Comparison of ENCODE assay signal across 8 cellular contexts in genomic region chr6:36979343-36979742, GRCh38. TPM values are rescaled to one million over a fixed set of nuclear protein-coding genes. Genes with fewer than 3 reads are reported as not detected.
DNase-seq lines count a peak whose midpoint lies in the region; ATAC-seq and TF ChIP-seq lines count a peak whose summit lies in the region.

No MANE protein-coding gene starts in this region.

- POLR2A ChIA-PET in activated CD4-positive, alpha-beta T cell treated with anti-CD3 and anti-CD28 coated beads, Interleukin-2, amount 10 ng/mL, durations not matched to agents 7 days and 5 days (lab: Charles Lee): no interaction called here

- H3K36me3 Mint-ChIP-seq in H9 (ENCODE audit: insufficient read depth in 1 of 3, low read depth in 3 of 3): peaks cover 41 to 57% (median 51%) of the 10 kb centered on the region in 3 experiments; a peak in 6 of 7 replicates
- H3K36me3 Mint-ChIP-seq in activated CD4-positive, alpha-beta T cell treated with anti-CD3 and anti-CD28 coated beads, Interleukin-2, amount 10 ng/mL, durations not matched to agents 7 days and 5 days (ENCODE audit: low read depth): peaks cover 54% of the 10 kb centered on the region

- H3K4ac ChIP-seq in H9 (ENCODE audit: low read depth, low read length): no peak overlapping the region

- no peak overlapping the region for H2AFZ ChIP-seq in H9 (ENCODE audit: low read length)

- peaks cover 12% of the 10 kb centered on the region; the same call in 1 of the 2 replicates for H3K4me1 ChIP-seq in H9 (ENCODE audit: insufficient read depth, low read length)

- H3K4me3 Mint-ChIP-seq in H9: no peak overlapping the region
- no peak overlapping the region for H3K4me3 Mint-ChIP-seq in activated CD4-positive, alpha-beta T cell treated with anti-CD3 and anti-CD28 coated beads, Interleukin-2, amount 10 ng/mL, durations not matched to agents 7 days and 5 days

- no peaks in the 10 kb centered on the region for H3K27me3 ChIP-seq in H9 (ENCODE audit: insufficient read depth, low read length)

- H3K9me3 ChIP-seq in H9 (ENCODE audit: control insufficient read depth, low read depth, low read length): no peaks in the 10 kb centered on the region

- TF ChIP-seq CTCF in AG09319 (IDR thresholded peaks at IDR 0.05; ENCODE audit: low read depth, low read length) (peak; percentile 95), H9 (conservative IDR thresholded peaks at IDR 0.05) (peak; percentile 38; the same call in 2 of the 3 replicates)

- H3K27ac ChIP-seq in H9 (ENCODE audit: insufficient read length, low read depth, low read length): no peak overlapping the region

- H3K14ac ChIP-seq in H9 (ENCODE audit: insufficient read depth, low read length): no peak overlapping the region

- H3K79me2 ChIP-seq in H9 (ENCODE audit: insufficient read depth, low read length): peaks cover 36% of the 10 kb centered on the region; the same call in 1 of the 2 replicates

- no peak overlapping the region for H3K56ac ChIP-seq in H9 (ENCODE audit: insufficient read length, low read depth, low read length)

- peaks cover 3% of the 10 kb centered on the region for H3K79me1 ChIP-seq in H9 (ENCODE audit: insufficient read depth, low read depth, low read length, poor library complexity, severe bottlenecking)

- no peaks in the 10 kb centered on the region for H4K20me1 ChIP-seq in H9 (ENCODE audit: control insufficient read depth, insufficient read depth, insufficient read length)

- peak; percentile 86 for ATAC-seq in sciatic nerve
- ATAC-seq in GM21576 (IDR thresholded peaks at IDR 0.05; ENCODE audit: unreplicated experiment): no peak

- intact Hi-C loops in sciatic nerve (cut with DNase I): loop anchor here (5.0 to 10.0 kb wide), 2 partner anchors 43 to 95 kb away; partner anchors contain the start of gene C6orf89

- CTCF ChIA-PET in activated CD4-positive, alpha-beta T cell treated with anti-CD3 and anti-CD28 coated beads, Interleukin-2, amount 10 ng/mL, durations not matched to agents 7 days and 5 days (lab: Charles Lee): interaction anchor here (0.6 kb wide), 1 partner anchor 106 kb away, joined by 3 read pairs; no protein-coding TSS in a partner anchor

- H3K27me3 Mint-ChIP-seq in H9 (ENCODE audit: low read depth): no peaks in the 10 kb centered on the region
- H3K27me3 Mint-ChIP-seq in activated CD4-positive, alpha-beta T cell treated with anti-CD3 and anti-CD28 coated beads, Interleukin-2, amount 10 ng/mL, durations not matched to agents 7 days and 5 days: no peaks in the 10 kb centered on the region

- no peaks in the 10 kb centered on the region for H3K23me2 ChIP-seq in H9 (ENCODE audit: insufficient read length, low read depth, low read length, poor library complexity, severe bottlenecking)

- H3T11ph ChIP-seq in H9 (ENCODE audit: low read length): no peak overlapping the region

- H2BK120ac ChIP-seq in H9 (ENCODE audit: low read depth, low read length, poor library complexity, severe bottlenecking): no peak overlapping the region

- no peak overlapping the region for H3K4me2 ChIP-seq in H9 (ENCODE audit: insufficient read depth, insufficient read length, low read length)

- no peak overlapping the region for H2BK5ac ChIP-seq in H9 (ENCODE audit: insufficient read length, low read length)

- no peak overlapping the region for H2BK15ac ChIP-seq in H9 (ENCODE audit: low read depth, low read length)

- H3K23ac ChIP-seq in H9 (ENCODE audit: insufficient read length, low read depth, low read length): no peak overlapping the region

- H2BK20ac ChIP-seq in H9 (ENCODE audit: low read depth, low read length, poor library complexity, severe bottlenecking): no peak overlapping the region

- H3K9me3 Mint-ChIP-seq in H9: no peaks in the 10 kb centered on the region
- no peaks in the 10 kb centered on the region for H3K9me3 Mint-ChIP-seq in activated CD4-positive, alpha-beta T cell treated with anti-CD3 and anti-CD28 coated beads, Interleukin-2, amount 10 ng/mL, durations not matched to agents 7 days and 5 days

- no peak overlapping the region for H2AK5ac ChIP-seq in H9 (ENCODE audit: insufficient read length, low read length)

- DNase-seq in AG09319 (ENCODE audit: extremely low read depth, low read depth): peak; percentile 44
- DNase-seq in H9: no peak
- peak; percentile 72 for DNase-seq in activated CD4-positive, alpha-beta T cell treated with anti-CD3 and anti-CD28 coated beads, Interleukin-2, amount 10 ng/mL, durations not matched to agents 7 days and 5 days
- DNase-seq in globus pallidus (ENCODE audit: low spot score): peak; percentile 89
- peak; percentile 76 for DNase-seq in sciatic nerve (ENCODE audit: low spot score)
- no peak for DNase-seq in HPDE6-E6E7 (ENCODE audit: extremely low spot score)
- no peak for DNase-seq in HK-2 (ENCODE audit: unreplicated experiment)

- no peak overlapping the region for H2BK12ac ChIP-seq in H9 (ENCODE audit: insufficient read length, low read depth, low read length)

- H3K9ac ChIP-seq in H9 (ENCODE audit: extremely low read depth, insufficient read length, low read length): no peak overlapping the region

- no CpG with 5 or more reads among the region's 4 CpGs for WGBS in H9 (ENCODE audit: extremely low coverage, insufficient read length, low lambda C conversion rate)

- H3K18ac ChIP-seq in H9 (ENCODE audit: insufficient read length, low read depth, low read length): no peak overlapping the region

- H3K4me1 Mint-ChIP-seq in H9: peaks cover 25 to 28% of the 10 kb centered on the region in 2 experiments
- peaks cover 37% of the 10 kb centered on the region for H3K4me1 Mint-ChIP-seq in activated CD4-positive, alpha-beta T cell treated with anti-CD3 and anti-CD28 coated beads, Interleukin-2, amount 10 ng/mL, durations not matched to agents 7 days and 5 days

- H4K8ac ChIP-seq in H9 (replicated peaks; ENCODE audit: insufficient read length, low read depth, low read length): no peak overlapping the region

- H4K91ac ChIP-seq in H9 (ENCODE audit: insufficient read length, low read depth, low read length): no peak overlapping the region

- peak overlapping the region; percentile 58 to 87 (median 77); a peak in 4 of 7 replicates for H3K27ac Mint-ChIP-seq in H9
- H3K27ac Mint-ChIP-seq in activated CD4-positive, alpha-beta T cell treated with anti-CD3 and anti-CD28 coated beads, Interleukin-2, amount 10 ng/mL, durations not matched to agents 7 days and 5 days: peak overlapping the region; percentile 82

- H4K5ac ChIP-seq in H9 (ENCODE audit: insufficient read length, low read depth, low read length): no peak overlapping the region

RNA-seq across cellular contexts. Expression of gene MTCH1, which starts 6.7 kb away (rescaled TPM):
- total RNA-seq in H9 (2021) (200 and 205 TPM in 2 replicates), sciatic nerve (154 TPM)
- 100 to 1,000 TPM in 1 of 2 experiments, 10 to 100 TPM in 1; 94.7 to 107 TPM for total RNA-seq in activated CD4-positive, alpha-beta T cell treated with anti-CD3 and anti-CD28 coated beads, Interleukin-2, amount 10 ng/mL, durations not matched to agents 7 days and 5 days

RNA-seq across cellular contexts. Expression of gene PI16, which starts 24.8 kb away (rescaled TPM):
- total RNA-seq in H9 (2021) (not detected in 2 replicates), sciatic nerve (91.7 TPM)
- 10 to 100 TPM; 13.5 to 15.1 TPM for total RNA-seq in activated CD4-positive, alpha-beta T cell treated with anti-CD3 and anti-CD28 coated beads, Interleukin-2, amount 10 ng/mL, durations not matched to agents 7 days and 5 days

RNA-seq across cellular contexts. Expression of gene FGD2, which starts 26.1 kb away (rescaled TPM):
- 0.09 and 0.13 TPM in 2 replicates for total RNA-seq in H9 (2021)
- total RNA-seq in activated CD4-positive, alpha-beta T cell treated with anti-CD3 and anti-CD28 coated beads, Interleukin-2, amount 10 ng/mL, durations not matched to agents 7 days and 5 days: 1 to 10 TPM; 1.5 to 2.1 TPM
- 19.7 TPM for total RNA-seq in sciatic nerve

Comparison
In these comparisons a context has a peak if more than half of its experiments do, and no peak if none do; other contexts are left out.
1. DNase-seq: peak in AG09319 (single experiment), activated CD4-positive, alpha-beta T cell treated with anti-CD3 and anti-CD28 coated beads, Interleukin-2, amount 10 ng/mL, durations not matched to agents 7 days and 5 days (single experiment), globus pallidus (single experiment) and sciatic nerve (single experiment); none in H9 (single experiment), HPDE6-E6E7 (single experiment) and HK-2 (single experiment).
2. RNA of gene PI16, which starts 24.8 kb away (total RNA-seq): 91.7 TPM in sciatic nerve (single experiment) and 13.5 to 15.1 TPM in activated CD4-positive, alpha-beta T cell treated with anti-CD3 and anti-CD28 coated beads, Interleukin-2, amount 10 ng/mL, durations not matched to agents 7 days and 5 days; not detected in H9; every median in the first group is over 10 times any median in the second.